ENCODE assay signal across 5 cellular contexts in genomic region chr11:8935789-8936188, GRCh38. TPM values are rescaled to one million over a fixed set of nuclear protein-coding genes. Genes with fewer than 3 reads are reported as not detected.
"Had no signal": no experiment of that assay in that cellular context is flagged by ENCODE, and none has a peak within 500 bp of the region (broad histone marks: within the 10 kb centered on the region; RNA-seq: fewer than 3 reads in every experiment).

No MANE protein-coding gene starts in this region.

RNA-seq across cellular contexts. Expression of gene C11orf16, which starts 3.0 kb away (rescaled TPM):
- total RNA-seq: GM23338, H1, HT-29 had no signal
- polyA plus RNA-seq: GM23338, IgD-negative memory B cell had no signal

RNA-seq across cellular contexts. Expression of gene ASCL3, which starts 7.0 kb away (rescaled TPM):
- total RNA-seq: GM23338, H1, H9, HT-29 had no signal
- polyA plus RNA-seq: GM23338, H1, IgD-negative memory B cell had no signal
